ENCODE assay signal across 10 cellular contexts in genomic region chr6:24743944-24744335, GRCh38. TPM values are rescaled to one million over a fixed set of nuclear protein-coding genes. Genes with fewer than 3 reads are reported as not detected.
DNase-seq lines count a peak whose midpoint lies in the region; ATAC-seq, FAIRE-seq and TF ChIP-seq lines count a peak whose summit lies in the region.
"Had no signal": no experiment of that assay in that cellular context is flagged by ENCODE, and none has a peak within 500 bp of the region (broad histone marks: within the 10 kb centered on the region; RNA-seq: fewer than 3 reads in every experiment).

No MANE protein-coding gene starts in this region.

- H3K27ac Mint-ChIP-seq in naive thymus-derived CD4-positive, alpha-beta T cell, result no peak overlapping the region
- H3K27ac Mint-ChIP-seq: endodermal cell had no signal

- no peak overlapping the region for H3K4me3 ChIP-seq in SJSA1
- H3K4me3 ChIP-seq in naive thymus-derived CD4-positive, alpha-beta T cell (ENCODE audit: low read length), result no peak overlapping the region

- ATAC-seq in GM18867 (IDR thresholded peaks at IDR 0.05; ENCODE audit: unreplicated experiment), result peak; percentile 50
- peak; percentile 58 for ATAC-seq in HG02938 (IDR thresholded peaks at IDR 0.05; ENCODE audit: unreplicated experiment)
- ATAC-seq in naive thymus-derived CD4-positive, alpha-beta T cell, result peak; percentile 30
- no peak for ATAC-seq in omental fat pad (ENCODE audit: low FRiP score)

- DNase-seq in SJSA1 (ENCODE audit: low read depth in 1 of 2, low spot score in 2 of 2) (no peak), omental fat pad (ENCODE audit: low spot score) (no peak), GM12892 (ENCODE audit: insufficient read length) (no peak), SK-N-DZ (ENCODE audit: low spot score) (no peak)
- DNase-seq in naive thymus-derived CD4-positive, alpha-beta T cell, result no peak
- DNase-seq in stimulated activated CD4-positive, alpha-beta T cell treated with anti-CD3 and anti-CD28 coated beads, Interleukin-1b, Interleukin-23, amount 100 ng/mL, for 48 hours, result no peak
- DNase-seq: activated CD4-positive, alpha-beta T cell treated with anti-CD3 and anti-CD28 coated beads for 1 hour; endodermal cell had no signal

- H3K36me3 Mint-ChIP-seq in naive thymus-derived CD4-positive, alpha-beta T cell, result peaks cover 0 to 4% (median 0%) of the 10 kb centered on the region in 5 donors

- H3K9me3 ChIP-seq in SJSA1 (replicated peaks), result no peaks in the 10 kb centered on the region
- H3K9me3 ChIP-seq in naive thymus-derived CD4-positive, alpha-beta T cell (ENCODE audit: control insufficient read depth in 2 of 3, low read length in 3 of 3), result no peaks in the 10 kb centered on the region

- intact Hi-C loops in naive thymus-derived CD4-positive, alpha-beta T cell (cut with micrococcal nuclease), result loop anchor here in 1 of 2 donors (1.0 kb wide), 1 partner anchor 23 kb away; no protein-coding TSS in a partner anchor

- TF ChIP-seq POLR2A in GM12892 (IDR thresholded peaks at IDR 0.05; ENCODE audit: low read depth, low read length), result no peak

- peaks cover 0 to 2% (median 0%) of the 10 kb centered on the region in 5 donors for H3K27me3 Mint-ChIP-seq in naive thymus-derived CD4-positive, alpha-beta T cell

- no peaks in the 10 kb centered on the region for H3K36me3 ChIP-seq in SJSA1
- H3K36me3 ChIP-seq in naive thymus-derived CD4-positive, alpha-beta T cell (ENCODE audit: control insufficient read depth in 2 of 3, insufficient read depth in 3 of 3, low read length in 3 of 3), result no peaks in the 10 kb centered on the region

- H3K27me3 ChIP-seq in SJSA1 (replicated peaks), result no peaks in the 10 kb centered on the region
- no peaks in the 10 kb centered on the region for H3K27me3 ChIP-seq in naive thymus-derived CD4-positive, alpha-beta T cell (ENCODE audit: control insufficient read depth in 2 of 2, insufficient read depth in 2 of 2, low read length in 2 of 2)

- H3K4me1 ChIP-seq in SJSA1 (replicated peaks), result peaks cover 23% of the 10 kb centered on the region
- no peaks in the 10 kb centered on the region for H3K4me1 ChIP-seq in naive thymus-derived CD4-positive, alpha-beta T cell (ENCODE audit: control insufficient read depth in 2 of 2, insufficient read depth in 2 of 2, low read length in 2 of 2)

- FAIRE-seq in GM12892 (lab: Jason Lieb, UNC), result no peak

- CTCF ChIA-PET in naive thymus-derived CD4-positive, alpha-beta T cell (lab: Charles Lee), result no interaction called here

- peaks cover 0 to 16% (median 0%) of the 10 kb centered on the region in 7 donors for H3K4me1 Mint-ChIP-seq in naive thymus-derived CD4-positive, alpha-beta T cell
- H3K4me1 Mint-ChIP-seq: endodermal cell had no signal

- no peak overlapping the region for H3K4me3 Mint-ChIP-seq in naive thymus-derived CD4-positive, alpha-beta T cell
- H3K4me3 Mint-ChIP-seq: endodermal cell had no signal

- H3K27ac ChIP-seq in SJSA1, result peak overlapping the region; percentile 100
- no peak overlapping the region for H3K27ac ChIP-seq in naive thymus-derived CD4-positive, alpha-beta T cell (ENCODE audit: low read depth, low read length)

- POLR2A ChIA-PET in naive thymus-derived CD4-positive, alpha-beta T cell (lab: Charles Lee), result no interaction called here

- peaks cover 0 to 6% (median 0%) of the 10 kb centered on the region in 11 donors for H3K9me3 Mint-ChIP-seq in naive thymus-derived CD4-positive, alpha-beta T cell
- H3K9me3 Mint-ChIP-seq: endodermal cell had no signal

- no peak for TF ChIP-seq CTCF in omental fat pad (IDR thresholded peaks at IDR 0.05)

RNA-seq across cellular contexts. Expression of gene C6orf62, which starts 25.0 kb away (rescaled TPM):
- 94.4 and 124 TPM in 2 replicates for total RNA-seq in SJSA1 (2014; rRNA removed; shearing (Covaris generic))
- 100 to 1,000 TPM; 115 to 162 (median 135) TPM for total RNA-seq in naive thymus-derived CD4-positive, alpha-beta T cell
- 100 to 1,000 TPM; 102 to 130 TPM for polyA plus RNA-seq in naive thymus-derived CD4-positive, alpha-beta T cell
- 10 to 100 TPM; 54.4 to 81.3 (median 78.4) TPM for total RNA-seq in omental fat pad
- polyA plus RNA-seq in GM12892 (2012; ENCODE audit: missing spikeins), result 86.2 TPM
- 55.7 and 73.1 TPM in 2 replicates for polyA plus RNA-seq in SK-N-DZ (2014; cell fraction: cytosol; rRNA removed)
- polyA plus RNA-seq in SK-N-DZ (2014; cell fraction: nucleus; rRNA removed), result 39.2 and 41.6 TPM in 2 replicates

RNA-seq across cellular contexts. Expression of gene GMNN, which starts 30.8 kb away (rescaled TPM):
- 88.5 and 102 TPM in 2 replicates for total RNA-seq in SJSA1 (2014; rRNA removed; shearing (Covaris generic))
- 10 to 100 TPM in 1 of 5 experiments, 1 to 10 TPM in 4; 5.1 to 54.6 (median 7.0) TPM for total RNA-seq in naive thymus-derived CD4-positive, alpha-beta T cell
- polyA plus RNA-seq in naive thymus-derived CD4-positive, alpha-beta T cell, result 1 to 10 TPM; 4.2 to 5.0 TPM
- total RNA-seq in omental fat pad, result 10 to 100 TPM in 1 of 4 donors, 1 to 10 TPM in 3; 4.5 to 12.8 (median 7.4) TPM
- 56.7 TPM for polyA plus RNA-seq in GM12892 (2012; ENCODE audit: missing spikeins)
- polyA plus RNA-seq in SK-N-DZ (2014; cell fraction: cytosol; rRNA removed), result 120 and 126 TPM in 2 replicates
- polyA plus RNA-seq in SK-N-DZ (2014; cell fraction: nucleus; rRNA removed), result 85.4 and 98.3 TPM in 2 replicates

RNA-seq across cellular contexts. Expression of gene ARMH2, which starts 54.8 kb away (rescaled TPM):
- not detected in 2 replicates for total RNA-seq in SJSA1 (2014; rRNA removed; shearing (Covaris generic))
- total RNA-seq in naive thymus-derived CD4-positive, alpha-beta T cell, result 1 to 10 TPM; 1.3 to 9.4 (median 5.0) TPM
- polyA plus RNA-seq in naive thymus-derived CD4-positive, alpha-beta T cell, result under 1 TPM in 1 of 2 donors, not detected in 1; 0.70 TPM
- total RNA-seq in omental fat pad, result under 1 TPM in 1 of 4 donors, not detected in 3; 0.84 TPM
- not detected for polyA plus RNA-seq in GM12892 (2012; ENCODE audit: missing spikeins)
- polyA plus RNA-seq in SK-N-DZ (2014; cell fraction: cytosol; rRNA removed), result not detected in 2 replicates
- not detected in 2 replicates for polyA plus RNA-seq in SK-N-DZ (2014; cell fraction: nucleus; rRNA removed)
- total RNA-seq: endodermal cell had no signal
